Comparison of ENCODE assay signal across 1 cellular context in the genomic region with DNA sequence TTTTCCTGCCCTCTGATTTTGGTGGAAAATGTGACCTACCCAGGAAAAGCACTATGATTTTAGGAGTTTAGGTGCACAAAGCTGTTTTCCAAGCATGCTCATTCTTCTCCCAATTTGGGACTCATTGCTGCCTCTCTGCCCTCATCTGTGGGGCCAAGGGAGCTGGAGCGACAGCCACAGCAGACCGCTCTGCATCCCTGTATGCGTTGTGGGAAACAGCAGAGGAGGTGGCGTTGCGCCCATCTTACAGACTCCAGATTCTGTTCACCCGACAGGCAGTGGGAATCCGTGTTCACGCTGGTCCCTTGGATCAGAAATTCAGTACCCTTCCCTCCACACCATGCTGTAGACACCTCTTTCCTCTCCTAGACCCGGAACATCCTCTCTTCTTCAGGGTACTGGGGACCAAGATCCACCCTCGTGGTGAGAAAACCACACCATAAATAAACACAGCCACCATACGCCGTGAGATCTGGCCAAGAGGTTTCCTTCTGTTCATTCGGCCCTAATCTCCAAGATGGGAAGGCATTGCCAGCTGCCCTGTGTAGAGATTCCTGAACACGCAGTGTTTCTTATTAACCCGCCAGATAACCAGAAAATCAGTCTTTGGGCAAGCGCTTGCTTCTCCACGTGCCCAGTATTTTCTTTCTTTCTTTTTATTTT.
TF ChIP-seq lines count a peak whose summit lies in the region.

No MANE protein-coding gene starts in this region.

TF ChIP-seq in IMR-90, 13 proteins besides CTCF, POLR2A, EP300 and RAD21 (continued from another document):
- TF ChIP-seq RCOR1 (IDR thresholded peaks at IDR 0.05; ENCODE audit: insufficient replicate concordance, low read length) = no peak
- TF ChIP-seq MAFK (IDR thresholded peaks at IDR 0.05; ENCODE audit: low read depth, low read length) = no peak
- TF ChIP-seq BHLHE40 (IDR thresholded peaks at IDR 0.05; ENCODE audit: low read depth, low read length) = no peak
- TF ChIP-seq FOS (IDR thresholded peaks at IDR 0.05; ENCODE audit: low read depth, low read length) = no peak
- TF ChIP-seq, protein P1, sequence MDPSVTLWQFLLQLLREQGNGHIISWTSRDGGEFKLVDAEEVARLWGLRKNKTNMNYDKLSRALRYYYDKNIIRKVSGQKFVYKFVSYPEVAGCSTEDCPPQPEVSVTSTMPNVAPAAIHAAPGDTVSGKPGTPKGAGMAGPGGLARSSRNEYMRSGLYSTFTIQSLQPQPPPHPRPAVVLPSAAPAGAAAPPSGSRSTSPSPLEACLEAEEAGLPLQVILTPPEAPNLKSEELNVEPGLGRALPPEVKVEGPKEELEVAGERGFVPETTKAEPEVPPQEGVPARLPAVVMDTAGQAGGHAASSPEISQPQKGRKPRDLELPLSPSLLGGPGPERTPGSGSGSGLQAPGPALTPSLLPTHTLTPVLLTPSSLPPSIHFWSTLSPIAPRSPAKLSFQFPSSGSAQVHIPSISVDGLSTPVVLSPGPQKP (IDR thresholded peaks at IDR 0.05; ENCODE audit: borderline replicate concordance, low read depth, low read length) = no peak
- no peak for TF ChIP-seq MAZ (IDR thresholded peaks at IDR 0.05; ENCODE audit: borderline replicate concordance, low read depth, low read length)
